Comparison of ENCODE assay signal across 8 cellular contexts in the genomic region with DNA sequence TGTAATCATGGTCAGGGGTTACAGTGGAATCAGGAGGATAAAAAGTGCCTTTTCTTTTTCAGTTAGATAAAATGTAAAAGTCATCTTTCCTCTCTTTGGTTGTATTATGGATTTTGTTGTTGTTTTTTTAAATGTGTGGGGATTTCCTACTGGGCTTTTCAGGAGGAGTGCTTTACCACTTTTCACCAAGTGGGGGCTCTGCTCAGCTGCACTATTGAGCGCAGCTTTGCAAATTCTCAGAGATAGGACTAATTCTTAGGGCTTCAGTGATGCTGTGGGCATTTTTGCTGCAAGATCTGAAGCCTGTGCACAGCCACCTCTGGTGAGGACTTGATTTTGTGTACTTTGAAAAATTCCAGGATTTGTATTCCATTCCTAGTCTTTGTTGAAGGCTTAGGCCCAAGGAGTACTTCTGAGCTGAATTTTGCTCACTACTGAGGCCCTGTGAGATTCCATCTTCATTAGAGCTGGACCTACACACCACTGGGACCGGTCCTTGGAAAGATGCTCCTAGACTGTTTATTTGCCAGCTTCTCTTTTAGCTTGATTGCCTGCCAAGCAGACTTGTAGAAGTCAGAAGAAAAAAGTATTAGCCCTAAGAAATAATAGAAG. TPM values are rescaled to one million over a fixed set of nuclear protein-coding genes. Genes with fewer than 3 reads are reported as not detected.
DNase-seq lines count a peak whose midpoint lies in the region; ATAC-seq and TF ChIP-seq lines count a peak whose summit lies in the region.

No MANE protein-coding gene starts in this region.

- POLR2A ChIA-PET in CD8-positive, alpha-beta T cell (lab: Charles Lee): no interaction called here

- no peaks in the 10 kb centered on the region for H3K27me3 Mint-ChIP-seq in CD8-positive, alpha-beta T cell (ENCODE audit: low read depth)

- intact Hi-C loops in CD8-positive, alpha-beta T cell (cut with DNase I, micrococcal nuclease): loop anchor here (2.0 to 5.0 kb wide), 5 partner anchors 25 to 494 kb away; a partner anchor contains a TSS

- no peaks in the 10 kb centered on the region for H3K27me3 ChIP-seq in CD8-positive, alpha-beta T cell (ENCODE audit: insufficient read depth, low read length)
- no peaks in the 10 kb centered on the region for H3K27me3 ChIP-seq in adipocyte (replicated peaks; ENCODE audit: control insufficient read depth, insufficient read depth, low read length)

- peaks cover 10% of the 10 kb centered on the region for H3K4me1 ChIP-seq in CD8-positive, alpha-beta T cell (ENCODE audit: insufficient read depth, low read length)
- peaks cover 7% of the 10 kb centered on the region for H3K4me1 ChIP-seq in adipocyte (ENCODE audit: control insufficient read depth, insufficient read depth, low read length)

- no peaks in the 10 kb centered on the region for H3K9me3 Mint-ChIP-seq in CD8-positive, alpha-beta T cell
- H3K9me3 Mint-ChIP-seq in stimulated activated effector memory CD8-positive, alpha-beta T cell treated with anti-CD3 and anti-CD28 coated beads, Interleukin-12 subunit alpha, Interleukin-12 subunit beta, amount 100 ng/mL, for 72 hours: no peaks in the 10 kb centered on the region

- peaks cover 16% of the 10 kb centered on the region for H3K4me1 Mint-ChIP-seq in CD8-positive, alpha-beta T cell (ENCODE audit: low read depth)
- H3K4me1 Mint-ChIP-seq in stimulated activated effector memory CD8-positive, alpha-beta T cell treated with anti-CD3 and anti-CD28 coated beads, Interleukin-12 subunit alpha, Interleukin-12 subunit beta, amount 100 ng/mL, for 72 hours: peaks cover 20% of the 10 kb centered on the region

- H3K36me3 Mint-ChIP-seq in CD8-positive, alpha-beta T cell: peaks cover 5% of the 10 kb centered on the region
- H3K36me3 Mint-ChIP-seq in stimulated activated effector memory CD8-positive, alpha-beta T cell treated with anti-CD3 and anti-CD28 coated beads, Interleukin-12 subunit alpha, Interleukin-12 subunit beta, amount 100 ng/mL, for 72 hours: no peaks in the 10 kb centered on the region

- H3K4me3 ChIP-seq in CD8-positive, alpha-beta T cell (ENCODE audit: low read depth, low read length): no peak overlapping the region
- H3K4me3 ChIP-seq in adipocyte (ENCODE audit: low read length): no peak overlapping the region

- H3K27ac Mint-ChIP-seq in CD8-positive, alpha-beta T cell: no peak overlapping the region
- H3K27ac Mint-ChIP-seq in stimulated activated effector memory CD8-positive, alpha-beta T cell treated with anti-CD3 and anti-CD28 coated beads, Interleukin-12 subunit alpha, Interleukin-12 subunit beta, amount 100 ng/mL, for 72 hours: no peak overlapping the region

- H3K36me3 ChIP-seq in CD8-positive, alpha-beta T cell (ENCODE audit: insufficient read depth, low read length): no peaks in the 10 kb centered on the region
- no peaks in the 10 kb centered on the region for H3K36me3 ChIP-seq in adipocyte (ENCODE audit: control insufficient read depth, insufficient read depth, low read length, severe bottlenecking)

- no peak overlapping the region for H3K9ac ChIP-seq in adipocyte (ENCODE audit: low read length)

- H3K27ac ChIP-seq in CD8-positive, alpha-beta T cell (ENCODE audit: low read depth, low read length): no peak overlapping the region

- peak in 1 of 7 experiments; percentile 45 for DNase-seq in CD8-positive, alpha-beta T cell
- DNase-seq in HCEC 1CT (peak; percentile 35), adipocyte (ENCODE audit: low read depth) (peak; percentile 69), left kidney (ENCODE audit: low read depth, low spot score) (peak; percentile 64), NCI-H1417 treated with DMSO at 0.1 percent for 48 hours (lab: John Stamatoyannopoulos, UW) (no peak)
- no peak for DNase-seq in stimulated activated effector memory CD8-positive, alpha-beta T cell treated with anti-CD3 and anti-CD28 coated beads, Interleukin-12 subunit alpha, Interleukin-12 subunit beta, amount 100 ng/mL, for 72 hours (ENCODE audit: low spot score in 2 of 2)
- DNase-seq in activated CD4-positive, CD25-positive, alpha-beta regulatory T cell (lab: John Stamatoyannopoulos, UW): no peak

- H3K4me3 Mint-ChIP-seq in CD8-positive, alpha-beta T cell: no peak overlapping the region
- no peak overlapping the region for H3K4me3 Mint-ChIP-seq in stimulated activated effector memory CD8-positive, alpha-beta T cell treated with anti-CD3 and anti-CD28 coated beads, Interleukin-12 subunit alpha, Interleukin-12 subunit beta, amount 100 ng/mL, for 72 hours

- CTCF ChIA-PET in CD8-positive, alpha-beta T cell (lab: Charles Lee): interaction anchor here (0.9 to 3.6 kb wide), 7 partner anchors 10 to 534 kb away, joined by 3 to 21 read pairs (median 4); no protein-coding TSS in a partner anchor

- H3K9me3 ChIP-seq in CD8-positive, alpha-beta T cell (ENCODE audit: low read length): no peaks in the 10 kb centered on the region
- no peaks in the 10 kb centered on the region for H3K9me3 ChIP-seq in adipocyte (ENCODE audit: control insufficient read depth, low read length)

- TF ChIP-seq CTCF in CD8-positive, alpha-beta T cell (IDR thresholded peaks at IDR 0.05): peak; percentile 34

- no peak for ATAC-seq in CD8-positive, alpha-beta T cell
- no peak for ATAC-seq in GM18520 (IDR thresholded peaks at IDR 0.05; ENCODE audit: unreplicated experiment)
- ATAC-seq in stimulated activated effector memory CD8-positive, alpha-beta T cell treated with anti-CD3 and anti-CD28 coated beads, Interleukin-12 subunit alpha, Interleukin-12 subunit beta, amount 100 ng/mL, for 72 hours: no peak

RNA-seq across cellular contexts. Expression of a gene that starts 7.5 kb away (rescaled TPM):
- total RNA-seq in CD8-positive, alpha-beta T cell: 10 to 100 TPM; 83.5 to 92.8 TPM

Comparison
In these comparisons a context has a peak if more than half of its experiments do, and no peak if none do; other contexts are left out.
1. DNase-seq: peak in HCEC 1CT (single experiment), adipocyte (single experiment) and left kidney (single experiment); none in NCI-H1417 treated with DMSO at 0.1 percent for 48 hours (single experiment), stimulated activated effector memory CD8-positive, alpha-beta T cell treated with anti-CD3 and anti-CD28 coated beads, Interleukin-12 subunit alpha, Interleukin-12 subunit beta, amount 100 ng/mL, for 72 hours (0 of 2) and activated CD4-positive, CD25-positive, alpha-beta regulatory T cell (0 of 4).